8 cellular contexts compared by ENCODE assay signal in the genomic region with DNA sequence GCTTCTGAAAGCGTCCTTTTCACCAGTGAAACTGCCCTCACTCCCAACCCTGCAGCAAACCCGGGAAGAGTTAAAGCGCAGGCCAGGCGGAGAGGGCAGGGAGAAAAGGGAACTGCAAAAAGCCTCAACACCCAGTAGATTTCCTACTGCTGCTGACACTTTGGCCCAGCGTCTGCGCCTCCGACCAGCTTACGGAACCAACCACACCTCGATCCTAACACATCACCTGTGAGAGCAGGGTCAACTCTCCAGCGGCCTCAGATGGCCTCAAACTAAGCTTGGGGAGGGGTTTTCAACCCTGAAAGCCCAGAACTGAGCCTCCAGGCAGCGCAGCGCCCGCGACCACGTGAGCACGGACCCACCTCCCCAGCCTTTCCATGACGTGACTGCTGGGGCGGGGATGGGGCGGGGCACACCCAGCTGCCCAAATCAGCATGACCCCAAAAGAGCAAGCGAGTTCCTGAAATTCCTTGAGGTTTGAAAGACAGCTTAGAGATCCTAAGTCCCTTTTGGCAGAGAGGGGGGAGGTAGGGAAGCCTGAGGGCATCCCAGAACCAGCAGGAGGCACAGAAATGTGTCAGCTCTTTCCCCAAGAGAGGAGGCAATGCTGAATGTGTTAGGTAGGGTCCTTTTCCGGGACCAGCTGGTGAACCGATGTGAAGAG. TPM values are rescaled to one million over a fixed set of nuclear protein-coding genes. Genes with fewer than 3 reads are reported as not detected.
A peak's percentile ranks its signal among the peaks of the same experiment; 100 is the strongest.
DNase-seq lines count a peak whose midpoint lies in the region; ATAC-seq and TF ChIP-seq lines count a peak whose summit lies in the region.

No MANE protein-coding gene starts in this region.

- H3K9me3 Mint-ChIP-seq in HFFc6 = no peaks in the 10 kb centered on the region
- H3K9me3 Mint-ChIP-seq in stimulated activated naive CD8-positive, alpha-beta T cell treated with anti-CD3 and anti-CD28 coated beads, Interleukin-15, Interleukin-2, amounts not matched to agents 100 ng/mL and 50 ng/mL, for 24 hours = no peaks in the 10 kb centered on the region

- H2AFZ ChIP-seq in neural cell (ENCODE audit: low read depth, low read length) = peak overlapping the region; percentile 3

- peak overlapping the region; percentile 78 for H3K4me3 Mint-ChIP-seq in HFFc6
- H3K4me3 Mint-ChIP-seq in stimulated activated naive CD8-positive, alpha-beta T cell treated with anti-CD3 and anti-CD28 coated beads, Interleukin-15, Interleukin-2, amounts not matched to agents 100 ng/mL and 50 ng/mL, for 24 hours = peak overlapping the region; percentile 82

- H3K27ac Mint-ChIP-seq in HFFc6 = peak overlapping the region; percentile 67
- peak overlapping the region; percentile 99 for H3K27ac Mint-ChIP-seq in stimulated activated naive CD8-positive, alpha-beta T cell treated with anti-CD3 and anti-CD28 coated beads, Interleukin-15, Interleukin-2, amounts not matched to agents 100 ng/mL and 50 ng/mL, for 24 hours

- peak overlapping the region; percentile 39; the same call in 1 of the 2 replicates for H3K9ac ChIP-seq in ES-I3 (ENCODE audit: low read depth, low read length)
- peak overlapping the region; percentile 29 for H3K9ac ChIP-seq in neural cell (ENCODE audit: low read length)

- intact Hi-C loops in Panc1 (cut with micrococcal nuclease; ENCODE audit: unreplicated experiment) = no loop called here

- CTCF ChIA-PET in Panc1 (lab: Charles Lee) = no interaction called here

- H3K27ac ChIP-seq in Panc1 (ENCODE audit: low read length) (peak overlapping the region; percentile 57), foreskin keratinocyte (peak overlapping the region; percentile 66), neural cell (ENCODE audit: low read length) (no peak overlapping the region)

- no peaks in the 10 kb centered on the region for H3F3A ChIP-seq in neural cell (ENCODE audit: insufficient read depth, low read length, poor library complexity, severe bottlenecking)

- in situ Hi-C loops in Panc1 (cut with HindIII; ENCODE audit: low pct_unique_long_range_greater_than_20kb, low sequenced_read_pairs) = no loop called here

- H3K27me3 Mint-ChIP-seq in HFFc6 (ENCODE audit: insufficient read depth) = peaks cover 13% of the 10 kb centered on the region
- no peaks in the 10 kb centered on the region for H3K27me3 Mint-ChIP-seq in stimulated activated naive CD8-positive, alpha-beta T cell treated with anti-CD3 and anti-CD28 coated beads, Interleukin-15, Interleukin-2, amounts not matched to agents 100 ng/mL and 50 ng/mL, for 24 hours

- ATAC-seq in Panc1 (peak; percentile 90), foreskin keratinocyte (peak; percentile 47)

- TF ChIP-seq CTCF in HFFc6 (IDR thresholded peaks at IDR 0.05) = no peak
- TF ChIP-seq CTCF in Panc1 (IDR thresholded peaks at IDR 0.05) = no peak
- TF ChIP-seq CTCF in foreskin keratinocyte (conservative IDR thresholded peaks at IDR 0.05) = no peak
- TF ChIP-seq CTCF in neural cell (IDR thresholded peaks at IDR 0.05; ENCODE audit: poor library complexity, severe bottlenecking) = no peak

- H4K20me1 ChIP-seq in neural cell (ENCODE audit: insufficient read depth) = no peaks in the 10 kb centered on the region

- peak overlapping the region; percentile 25 for H3K4me2 ChIP-seq in neural cell (ENCODE audit: low read length)

- no peaks in the 10 kb centered on the region for H3K79me2 ChIP-seq in neural cell (replicated peaks; ENCODE audit: insufficient read depth, low read length)

- H3K36me3 ChIP-seq in ES-I3 (ENCODE audit: insufficient read depth, low read length) = no peaks in the 10 kb centered on the region
- no peaks in the 10 kb centered on the region for H3K36me3 ChIP-seq in Panc1 (ENCODE audit: control insufficient read depth, insufficient read depth, low read length)
- H3K36me3 ChIP-seq in neural cell (ENCODE audit: insufficient read depth, low read length) = no peaks in the 10 kb centered on the region

- H3K9me3 ChIP-seq in ES-I3 (ENCODE audit: control insufficient read depth, insufficient read depth, low read length) (no peaks in the 10 kb centered on the region), Panc1 (ENCODE audit: control insufficient read depth, insufficient read depth, low read depth, low read length) (no peaks in the 10 kb centered on the region), neural cell (ENCODE audit: low read length) (no peaks in the 10 kb centered on the region)

- POLR2A ChIA-PET in Panc1 (lab: Charles Lee) = interaction anchor here (0.9 kb wide), 1 partner anchor 24 kb away, joined by 3 read pairs; no protein-coding TSS in a partner anchor

- peaks cover 40% of the 10 kb centered on the region for H3K4me1 Mint-ChIP-seq in HFFc6 (ENCODE audit: low read depth)
- H3K4me1 Mint-ChIP-seq in stimulated activated naive CD8-positive, alpha-beta T cell treated with anti-CD3 and anti-CD28 coated beads, Interleukin-15, Interleukin-2, amounts not matched to agents 100 ng/mL and 50 ng/mL, for 24 hours (ENCODE audit: low read depth) = peaks cover 99% of the 10 kb centered on the region

- H3K4me1 ChIP-seq in ES-I3 (ENCODE audit: insufficient read depth, low read length) = peaks cover 15% of the 10 kb centered on the region
- H3K4me1 ChIP-seq in Panc1 (ENCODE audit: control insufficient read depth, insufficient read depth, low read length) = peaks cover 7% of the 10 kb centered on the region; the same call in 1 of the 2 replicates
- peaks cover 21% of the 10 kb centered on the region for H3K4me1 ChIP-seq in foreskin keratinocyte

- H3K36me3 Mint-ChIP-seq in HFFc6 (ENCODE audit: low read depth) = no peaks in the 10 kb centered on the region
- peaks cover 23% of the 10 kb centered on the region for H3K36me3 Mint-ChIP-seq in stimulated activated naive CD8-positive, alpha-beta T cell treated with anti-CD3 and anti-CD28 coated beads, Interleukin-15, Interleukin-2, amounts not matched to agents 100 ng/mL and 50 ng/mL, for 24 hours (ENCODE audit: low read depth)

- BruUV-seq in Panc1 (replicated peaks; lab: Mats Ljungman, UMichigan) = no TSS peak

- TF ChIP-seq RAD21 in neural cell (conservative IDR thresholded peaks at IDR 0.05) = no peak

- H3K9me2 ChIP-seq in neural cell (ENCODE audit: insufficient read depth, low read length) = no peaks in the 10 kb centered on the region

- H3K27me3 ChIP-seq in Panc1 (ENCODE audit: control insufficient read depth, insufficient read depth, low read length) = no peaks in the 10 kb centered on the region
- no peaks in the 10 kb centered on the region for H3K27me3 ChIP-seq in foreskin keratinocyte
- H3K27me3 ChIP-seq in neural cell (ENCODE audit: insufficient read depth, low read depth, low read length) = no peaks in the 10 kb centered on the region

- H3K4me3 ChIP-seq in Panc1 (ENCODE audit: low read depth in 2 of 2, low read length in 2 of 2) (peak overlapping the region; percentile 39 to 55), neural cell (ENCODE audit: low read length) (peak overlapping the region; percentile 63)

- peak; percentile 25 for DNase-seq in HFFc6
- no peak for DNase-seq in Panc1 (ENCODE audit: low read depth, low spot score)
- DNase-seq in activated naive CD4-positive, alpha-beta T cell (lab: John Stamatoyannopoulos, UW) = peak; percentile 41 to 64 (median 43)
- DNase-seq in foreskin keratinocyte = peak in 1 of 2 donors; percentile 52
- no peak for DNase-seq in middle frontal gyrus (ENCODE audit: extremely low spot score, low spot score)

- TF ChIP-seq EP300 in neural cell (conservative IDR thresholded peaks at IDR 0.05; ENCODE audit: poor library complexity, severe bottlenecking) = no peak

TF ChIP-seq in neural cell, 6 proteins besides CTCF, POLR2A, EP300 and RAD21:
- TF ChIP-seq EZH2 (IDR thresholded peaks at IDR 0.05; ENCODE audit: borderline replicate concordance, insufficient read depth, low read length, poor library complexity, severe bottlenecking) (no peak), POLR2AphosphoS5 (IDR thresholded peaks at IDR 0.05) (no peak), MXI1 (conservative IDR thresholded peaks at IDR 0.05; ENCODE audit: poor library complexity, severe bottlenecking) (no peak), TAF1 (IDR thresholded peaks at IDR 0.05; ENCODE audit: low read depth) (no peak), SMC3 (conservative IDR thresholded peaks at IDR 0.05; ENCODE audit: poor library complexity) (no peak)
- TF ChIP-seq, protein P1, sequence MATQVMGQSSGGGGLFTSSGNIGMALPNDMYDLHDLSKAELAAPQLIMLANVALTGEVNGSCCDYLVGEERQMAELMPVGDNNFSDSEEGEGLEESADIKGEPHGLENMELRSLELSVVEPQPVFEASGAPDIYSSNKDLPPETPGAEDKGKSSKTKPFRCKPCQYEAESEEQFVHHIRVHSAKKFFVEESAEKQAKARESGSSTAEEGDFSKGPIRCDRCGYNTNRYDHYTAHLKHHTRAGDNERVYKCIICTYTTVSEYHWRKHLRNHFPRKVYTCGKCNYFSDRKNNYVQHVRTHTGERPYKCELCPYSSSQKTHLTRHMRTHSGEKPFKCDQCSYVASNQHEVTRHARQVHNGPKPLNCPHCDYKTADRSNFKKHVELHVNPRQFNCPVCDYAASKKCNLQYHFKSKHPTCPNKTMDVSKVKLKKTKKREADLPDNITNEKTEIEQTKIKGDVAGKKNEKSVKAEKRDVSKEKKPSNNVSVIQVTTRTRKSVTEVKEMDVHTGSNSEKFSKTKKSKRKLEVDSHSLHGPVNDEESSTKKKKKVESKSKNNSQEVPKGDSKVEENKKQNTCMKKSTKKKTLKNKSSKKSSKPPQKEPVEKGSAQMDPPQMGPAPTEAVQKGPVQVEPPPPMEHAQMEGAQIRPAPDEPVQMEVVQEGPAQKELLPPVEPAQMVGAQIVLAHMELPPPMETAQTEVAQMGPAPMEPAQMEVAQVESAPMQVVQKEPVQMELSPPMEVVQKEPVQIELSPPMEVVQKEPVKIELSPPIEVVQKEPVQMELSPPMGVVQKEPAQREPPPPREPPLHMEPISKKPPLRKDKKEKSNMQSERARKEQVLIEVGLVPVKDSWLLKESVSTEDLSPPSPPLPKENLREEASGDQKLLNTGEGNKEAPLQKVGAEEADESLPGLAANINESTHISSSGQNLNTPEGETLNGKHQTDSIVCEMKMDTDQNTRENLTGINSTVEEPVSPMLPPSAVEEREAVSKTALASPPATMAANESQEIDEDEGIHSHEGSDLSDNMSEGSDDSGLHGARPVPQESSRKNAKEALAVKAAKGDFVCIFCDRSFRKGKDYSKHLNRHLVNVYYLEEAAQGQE (IDR thresholded peaks at IDR 0.05; ENCODE audit: borderline replicate concordance) = no peak

RNA-seq across cellular contexts. Expression of a gene that starts 59.1 kb away (rescaled TPM):
- 1 to 10 TPM; 1.7 to 3.0 (median 2.2) TPM for total RNA-seq in HFFc6 (2021; fragmentation: NEBNext Ultra II Directional; extraction: Animal tissue kit (Norgen Biotek cat#: 25700))
- total RNA-seq in Panc1 (2021; ENCODE audit: unreplicated experiment) = 10.9 TPM
- polyA plus RNA-seq in Panc1 (2012; ENCODE audit: insufficient read length) = 7.9 TPM
- 11.7 and 11.9 TPM in 2 replicates for total RNA-seq in foreskin keratinocyte
- polyA plus RNA-seq in foreskin keratinocyte = 3.5 and 3.9 TPM in 2 replicates
- polyA plus RNA-seq in neural cell = 0.19 TPM in 1 of 2 replicates, not detected in the other
- 0.24 and 0.46 TPM in 2 replicates for polyA minus RNA-seq in neural cell

Comparison
In these comparisons a context has a peak if more than half of its experiments do, and no peak if none do; other contexts are left out.
1. DNase-seq: peak in HFFc6 (single experiment) and activated naive CD4-positive, alpha-beta T cell (4 of 4); none in Panc1 (single experiment) and middle frontal gyrus (single experiment).